In genomic region chr5:71664615-71665014, GRCh38 we compare ENCODE assay signal across 17 cellular contexts. TPM values are rescaled to one million over a fixed set of nuclear protein-coding genes. Genes with fewer than 3 reads are reported as not detected.
"Had no signal": no experiment of that assay in that cellular context is flagged by ENCODE, and none has a peak within 500 bp of the region (broad histone marks: within the 10 kb centered on the region; RNA-seq: fewer than 3 reads in every experiment).

No MANE protein-coding gene starts in this region.

RNA-seq across cellular contexts. Expression of gene CARTPT, which starts 54.5 kb away (rescaled TPM):
- total RNA-seq: activated CD4-positive, alpha-beta memory T cell treated with anti-CD3 and anti-CD28 coated beads for 36 hours; activated CD4-positive, alpha-beta T cell treated with anti-CD3 and anti-CD28 coated beads for 36 hours; activated CD4-positive, alpha-beta T cell treated with anti-CD3 and anti-CD28 coated beads, Interleukin-2, amount 10 ng/mL, durations not matched to agents 24 days and 14 days; activated CD8-positive, alpha-beta memory T cell treated with anti-CD3 and anti-CD28 coated beads for 36 hours; activated CD8-positive, alpha-beta memory T cell treated with anti-CD3 and anti-CD28 coated beads, Interleukin-2, amount 10 ng/mL, durations not matched to agents 7 days and 5 days; activated CD8-positive, alpha-beta T cell treated with anti-CD3 and anti-CD28 coated beads, Interleukin-2, amount 10 ng/mL, durations not matched to agents 7 days and 5 days; activated naive CD4-positive, alpha-beta T cell treated with anti-CD3 and anti-CD28 coated beads for 36 hours; activated naive CD8-positive, alpha-beta T cell treated with anti-CD3 and anti-CD28 coated beads for 36 hours; activated T-helper 1 cell treated with anti-CD3 and anti-CD28 coated beads, Interleukin-12 subunit alpha, Interleukin-12 subunit beta, Interleukin-2, Interleukin-4 antibody, amounts not matched to agents 30 ng/mL and 10 ng/mL and 1 ng/mL, durations not matched to agents 14 hours and 24 hours and 36 hours; activated T-helper 2 cell treated with anti-CD3 and anti-CD28 coated beads, Interferon-gamma antibody, Interleukin-2, Interleukin-4, amounts not matched to agents 10 μg/mL and 5 μg/mL and 100 μg/mL, durations not matched to agents 14 hours and 24 hours and 36 hours; aorta; body of pancreas; chondrocyte; dermis blood vessel endothelial cell; foreskin keratinocyte; gastrocnemius medialis; heart left ventricle had no signal
